In genomic region chr3:16482194-16482769, GRCh38 we compare ENCODE assay signal across 10 cellular contexts. TPM values are rescaled to one million over a fixed set of nuclear protein-coding genes. Genes with fewer than 3 reads are reported as not detected.
DNase-seq lines count a peak whose midpoint lies in the region; ATAC-seq, FAIRE-seq and TF ChIP-seq lines count a peak whose summit lies in the region.
"Had no signal": no experiment of that assay in that cellular context is flagged by ENCODE, and none has a peak within 500 bp of the region (broad histone marks: within the 10 kb centered on the region; RNA-seq: fewer than 3 reads in every experiment).

No MANE protein-coding gene starts in this region.

- H3K4me2 ChIP-seq in A549, result peak overlapping the region; percentile 69

- no peak for FAIRE-seq in A549 (lab: Jason Lieb, UNC)

- TF ChIP-seq CTCF in A549 (IDR thresholded peaks at IDR 0.05), result no peak

- H3K27ac Mint-ChIP-seq in effector memory CD8-positive, alpha-beta T cell, result peak overlapping the region; percentile 78 to 87

- no peak for DNase-seq in A549 (ENCODE audit: low read depth in 1 of 2, low spot score in 1 of 2)
- no peak for DNase-seq in effector memory CD8-positive, alpha-beta T cell
- DNase-seq in activated effector memory CD4-positive, alpha-beta T cell treated with anti-CD3 and anti-CD28 coated beads, Interleukin-2, amount 50 U/mL, for 16 hours, result no peak
- DNase-seq in midbrain (lab: John Stamatoyannopoulos, UW), result no peak
- DNase-seq in amniotic stem cell (lab: John Stamatoyannopoulos, UW), result no peak
- no peak for DNase-seq in RKO (ENCODE audit: low spot score)

- peaks cover 0 to 1% of the 10 kb centered on the region in 2 donors for H3K9me3 Mint-ChIP-seq in effector memory CD8-positive, alpha-beta T cell

- peaks cover 38 to 68% of the 10 kb centered on the region in 2 donors for H3K4me1 Mint-ChIP-seq in effector memory CD8-positive, alpha-beta T cell (ENCODE audit: low read depth in 2 of 2)

- H3K4me3 ChIP-seq in A549, result no peak overlapping the region

- peak overlapping the region; percentile 71 to 72 for H3K4me3 Mint-ChIP-seq in effector memory CD8-positive, alpha-beta T cell
- H3K4me3 Mint-ChIP-seq: brain had no signal

- POLR2A ChIA-PET in A549 (lab: Yijun Ruan, JAX), result no interaction called here

- no peak for TF ChIP-seq RAD21 in A549 (conservative IDR thresholded peaks at IDR 0.05 in 1 of 2, IDR thresholded peaks at IDR 0.05 in 1 of 2)

- CTCF ChIA-PET in A549 (lab: Yijun Ruan, JAX), result interaction anchor here (1.1 to 1.5 kb wide), 2 partner anchors 12 to 24 kb away, joined by 3 read pairs; no protein-coding TSS in a partner anchor

- peak overlapping the region; percentile 41 to 75; a peak in 5 of 6 replicates for H3K27ac ChIP-seq in A549

- peaks cover 44% of the 10 kb centered on the region for H3K4me1 ChIP-seq in A549

- TF ChIP-seq POLR2A in A549 (IDR thresholded peaks at IDR 0.05; ENCODE audit: low read length), result no peak

- H3K36me3 Mint-ChIP-seq in effector memory CD8-positive, alpha-beta T cell (ENCODE audit: insufficient read depth), result peaks cover 3% of the 10 kb centered on the region
- H3K36me3 Mint-ChIP-seq: brain had no signal

- 94% methylated on average over 5 of the region's 5 CpGs for WGBS in A549 (ENCODE audit: missing lambda C conversion rate)

- no peak for TF ChIP-seq EP300 in A549 (IDR thresholded peaks at IDR 0.05)

- no peaks in the 10 kb centered on the region for H3K27me3 Mint-ChIP-seq in effector memory CD8-positive, alpha-beta T cell

- H3K9me3 ChIP-seq in A549, result no peaks in the 10 kb centered on the region

- ATAC-seq in A549, result no peak
- peak; percentile 11 for ATAC-seq in GM19372 (IDR thresholded peaks at IDR 0.05; ENCODE audit: low read depth, unreplicated experiment)
- peak; percentile 22 for ATAC-seq in HG03442 (IDR thresholded peaks at IDR 0.05; ENCODE audit: unreplicated experiment)
- ATAC-seq in effector memory CD8-positive, alpha-beta T cell (replicated peaks), result peak; percentile 24
- ATAC-seq: Panc1 had no signal

TF ChIP-seq in A549, 52 proteins besides CTCF, POLR2A, EP300 and RAD21:
- TF ChIP-seq ZNF302 (CRISPR knock-in tag; IDR thresholded peaks at IDR 0.05) (no peak), SREBF2 (IDR thresholded peaks at IDR 0.05) (no peak), MAX (IDR thresholded peaks at IDR 0.05) (no peak), MAZ (IDR thresholded peaks at IDR 0.05; ENCODE audit: borderline replicate concordance, low read depth, low read length) (no peak), KDM5A (IDR thresholded peaks at IDR 0.05) (no peak), PHF8 (IDR thresholded peaks at IDR 0.05; ENCODE audit: borderline replicate concordance, low read depth) (no peak), JUN (IDR thresholded peaks at IDR 0.05) (no peak), HOXB5 (CRISPR knock-in tag; IDR thresholded peaks at IDR 0.05) (no peak), HOXB13 (CRISPR knock-in tag; IDR thresholded peaks at IDR 0.05; ENCODE audit: low read depth) (no peak), ESRRA (IDR thresholded peaks at IDR 0.05; ENCODE audit: borderline replicate concordance, low read length) (no peak), RNF2 (IDR thresholded peaks at IDR 0.05; ENCODE audit: borderline replicate concordance, low read depth) (no peak), CBX8 (IDR thresholded peaks at IDR 0.05) (no peak), TP53 (CRISPR knock-in tag; IDR thresholded peaks at IDR 0.05) (no peak), NFE2L2 (conservative IDR thresholded peaks at IDR 0.05; ENCODE audit: low read length) (no peak), HES2 (IDR thresholded peaks at IDR 0.05) (no peak), ZC3H11A (IDR thresholded peaks at IDR 0.05) (no peak), ZFP36 (IDR thresholded peaks at IDR 0.05; ENCODE audit: borderline replicate concordance, partially characterized antibody) (no peak), CEBPB (IDR thresholded peaks at IDR 0.05) (no peak)

RNA-seq across cellular contexts. Expression of gene RFTN1, which starts 31.2 kb away (rescaled TPM):
- 1.6 and 1.8 TPM in 2 replicates for polyA plus RNA-seq in A549 (2011; rRNA removed)
- polyA plus RNA-seq in A549 (2012; cell fraction: cytosol; rRNA removed), result 0.63 and 1.1 TPM in 2 replicates
- polyA plus RNA-seq in A549 (2012; cell fraction: nucleus; rRNA removed), result 1.4 and 1.6 TPM in 2 replicates
- 3.7 to 4.7 TPM (median 4.5 TPM) in 3 replicates for polyA plus RNA-seq in A549 (2017; fragmentation: RNase III; extraction: RNeasy Plus Mini Kit Qiagen cat#74134 plus additional on column Dnase treatment)
- 1.7 and 2.1 TPM in 2 replicates for polyA minus RNA-seq in A549 (2011; rRNA and poly(A)+ RNA removed)

Comparison
In these comparisons a context has a peak if more than half of its experiments do, and no peak if none do; other contexts are left out.
1. ATAC-seq: peak in GM19372 (single experiment), HG03442 (single experiment) and effector memory CD8-positive, alpha-beta T cell (single experiment); none in A549 (0 of 2).